In genomic region chr2:35522434-35522833, GRCh38 we compare ENCODE assay signal across 16 cellular contexts.
A peak's percentile ranks its signal among the peaks of the same experiment; 100 is the strongest.
DNase-seq lines count a peak whose midpoint lies in the region; ATAC-seq, FAIRE-seq and TF ChIP-seq lines count a peak whose summit lies in the region.
"Had no signal": no experiment of that assay in that cellular context is flagged by ENCODE, and none has a peak within 500 bp of the region (broad histone marks: within the 10 kb centered on the region; RNA-seq: fewer than 3 reads in every experiment).

No MANE protein-coding gene starts in this region.

- H3K4me2 ChIP-seq in neural progenitor cell, result no peak overlapping the region
- H3K4me2 ChIP-seq in HepG2 (ENCODE audit: low read depth, low read length), result no peak overlapping the region
- H3K4me2 ChIP-seq: BLaER1 treated with 17β-estradiol and CSF1 and Interleukin-3, amounts not matched to agents 10 nM and 100 nM; KMS-11 had no signal

- H3K27ac ChIP-seq in neural progenitor cell (no peak overlapping the region), HepG2 (ENCODE audit: extremely low read length, insufficient read depth, low read length) (no peak overlapping the region)
- H3K27ac ChIP-seq: BLaER1 treated with 17β-estradiol and CSF1 and Interleukin-3, amounts not matched to agents 10 nM and 100 nM; KMS-11 had no signal

- H4K20me1 ChIP-seq in neural progenitor cell (ENCODE audit: low read depth) (no peaks in the 10 kb centered on the region), HepG2 (ENCODE audit: insufficient read depth, low read length) (no peaks in the 10 kb centered on the region)
- H4K20me1 ChIP-seq: BLaER1 treated with 17β-estradiol and CSF1 and Interleukin-3, amounts not matched to agents 10 nM and 100 nM had no signal

- no peak overlapping the region for H3K4me3 ChIP-seq in NT2/D1 (ENCODE audit: insufficient read length, low read depth)
- no peak overlapping the region for H3K4me3 ChIP-seq in neural progenitor cell
- H3K4me3 ChIP-seq in HepG2 (replicated peaks in 1 of 3; ENCODE audit: insufficient read depth in 1 of 3, low read depth in 2 of 3, low read length in 3 of 3), result no peak overlapping the region
- H3K4me3 ChIP-seq: BLaER1 treated with 17β-estradiol and CSF1 and Interleukin-3, amounts not matched to agents 10 nM and 100 nM; GM12878 had no signal

- CTCF ChIA-PET in HepG2 (lab: Yijun Ruan, JAX; ENCODE audit: low intra/inter-chr PET ratio, low total read pairs), result no interaction called here

- TF ChIP-seq EP300 in HepG2 (IDR thresholded peaks at IDR 0.05; ENCODE audit: low read depth in 2 of 2, low read length in 2 of 2) (no peak), HepG2 (CRISPR knock-in tag; IDR thresholded peaks at IDR 0.05; ENCODE audit: borderline replicate concordance) (no peak)

- no peak for ATAC-seq in stimulated activated naive CD8-positive, alpha-beta T cell treated with anti-CD3 and anti-CD28 coated beads, Interleukin-15, Interleukin-2, amounts not matched to agents 100 U/mL and 50 U/mL, for 24 hours
- ATAC-seq in HepG2 (no peak), HG03432 (IDR thresholded peaks at IDR 0.05; ENCODE audit: unreplicated experiment) (no peak)
- ATAC-seq: GM12878 had no signal

- H2AFZ ChIP-seq in neural progenitor cell (replicated peaks) (no peak overlapping the region), HepG2 (ENCODE audit: low read length) (no peak overlapping the region)

- H3K4me1 Mint-ChIP-seq in neural progenitor cell, result peaks cover 4% of the 10 kb centered on the region
- H3K4me1 Mint-ChIP-seq: CD4-positive, CD25-positive, alpha-beta regulatory T cell had no signal

- peaks cover 4% of the 10 kb centered on the region for H3K9me3 Mint-ChIP-seq in neural progenitor cell

- in situ Hi-C loops in HepG2 (cut with HindIII; ENCODE audit: extremely low pct_ligation_motif_present, low pct_unique_long_range_greater_than_20kb), result no loop called here

- no TSS peak for BruUV-seq in HepG2 (replicated peaks; lab: Mats Ljungman, UMichigan)

- TF ChIP-seq CTCF in neural progenitor cell (IDR thresholded peaks at IDR 0.05), result no peak
- no peak for TF ChIP-seq CTCF in HepG2 (CRISPR knock-in tag; IDR thresholded peaks at IDR 0.05)

- DNase-seq in ELF-1 (ENCODE audit: low read depth, low spot score) (peak; percentile 81), NT2/D1 (ENCODE audit: low read depth, low spot score) (peak; percentile 56), iPS DF 19.7 (ENCODE audit: low read depth, low spot score) (peak; percentile 47), neural progenitor cell (ENCODE audit: low spot score) (peak; percentile 29), HepG2 (ENCODE audit: low spot score) (no peak)
- no peak for DNase-seq in stimulated activated naive CD8-positive, alpha-beta T cell treated with anti-CD3 and anti-CD28 coated beads, Interleukin-15, Interleukin-2, amounts not matched to agents 100 U/mL and 50 U/mL, for 24 hours
- DNase-seq: 8988T; ACHN; Calu3; CD4-positive, CD25-positive, alpha-beta regulatory T cell; DMS 273 treated with DMSO at 0.1 percent for 48 hours; GOT3 had no signal

- H3K27me3 ChIP-seq in NT2/D1 (ENCODE audit: insufficient read depth, insufficient read length) (no peaks in the 10 kb centered on the region), neural progenitor cell (no peaks in the 10 kb centered on the region), HepG2 (ENCODE audit: control insufficient read depth in 1 of 2, insufficient read depth in 2 of 2, low read length in 2 of 2) (no peaks in the 10 kb centered on the region)
- H3K27me3 ChIP-seq: BLaER1 treated with 17β-estradiol and CSF1 and Interleukin-3, amounts not matched to agents 10 nM and 100 nM had no signal

- TF ChIP-seq RAD21 in HepG2 (CRISPR knock-in tag; IDR thresholded peaks at IDR 0.05), result no peak

- H3K36me3 ChIP-seq in NT2/D1 (ENCODE audit: insufficient read depth, insufficient read length, low read length), result no peaks in the 10 kb centered on the region
- H3K36me3 ChIP-seq in neural progenitor cell, result no peaks in the 10 kb centered on the region
- H3K36me3 ChIP-seq in HepG2 (replicated peaks in 1 of 2; ENCODE audit: control insufficient read depth in 1 of 2, insufficient read depth in 2 of 2, low read length in 2 of 2), result no peaks in the 10 kb centered on the region
- H3K36me3 ChIP-seq: BLaER1 treated with 17β-estradiol and CSF1 and Interleukin-3, amounts not matched to agents 10 nM and 100 nM had no signal

- FAIRE-seq in HepG2 (lab: Jason Lieb, UNC), result no peak
- FAIRE-seq: GM12878 had no signal

- H3K4me3 Mint-ChIP-seq in neural progenitor cell, result no peak overlapping the region
- H3K4me3 Mint-ChIP-seq: CD4-positive, CD25-positive, alpha-beta regulatory T cell had no signal

- intact Hi-C loops in HepG2 (cut with micrococcal nuclease; ENCODE audit: unreplicated experiment), result no loop called here

- no peaks in the 10 kb centered on the region for H3K4me1 ChIP-seq in NT2/D1 (ENCODE audit: insufficient read depth, insufficient read length)
- H3K4me1 ChIP-seq in neural progenitor cell, result peaks cover 3% of the 10 kb centered on the region
- H3K4me1 ChIP-seq in HepG2 (ENCODE audit: insufficient read depth, low read length), result no peaks in the 10 kb centered on the region
- H3K4me1 ChIP-seq: BLaER1 treated with 17β-estradiol and CSF1 and Interleukin-3, amounts not matched to agents 10 nM and 100 nM had no signal

- peaks cover 11% of the 10 kb centered on the region for H3K9me3 ChIP-seq in NT2/D1 (ENCODE audit: insufficient read depth, low read length)
- no peaks in the 10 kb centered on the region for H3K9me3 ChIP-seq in neural progenitor cell (ENCODE audit: low read depth)
- peaks cover 92% of the 10 kb centered on the region for H3K9me3 ChIP-seq in HepG2 (ENCODE audit: low read length)
- H3K9me3 ChIP-seq: BLaER1 treated with 17β-estradiol and CSF1 and Interleukin-3, amounts not matched to agents 10 nM and 100 nM had no signal

- no peak overlapping the region for H3K9ac ChIP-seq in NT2/D1 (ENCODE audit: insufficient read length, low read depth)
- no peak overlapping the region for H3K9ac ChIP-seq in neural progenitor cell
- no peak overlapping the region for H3K9ac ChIP-seq in HepG2 (ENCODE audit: insufficient read depth, low read depth, low read length)
- H3K9ac ChIP-seq: BLaER1 treated with 17β-estradiol and CSF1 and Interleukin-3, amounts not matched to agents 10 nM and 100 nM; KMS-11 had no signal

- no peak for TF ChIP-seq POLR2A in HepG2 (IDR thresholded peaks at IDR 0.05; ENCODE audit: insufficient read depth in 1 of 2, low read depth in 2 of 2, low read length in 2 of 2)

- no peaks in the 10 kb centered on the region for H3F3A ChIP-seq in neural progenitor cell (ENCODE audit: low read depth)

- no peaks in the 10 kb centered on the region for H3K36me3 Mint-ChIP-seq in neural progenitor cell
- H3K36me3 Mint-ChIP-seq: CD4-positive, CD25-positive, alpha-beta regulatory T cell had no signal

- no peak overlapping the region for H3K27ac Mint-ChIP-seq in neural progenitor cell
- H3K27ac Mint-ChIP-seq: CD4-positive, CD25-positive, alpha-beta regulatory T cell had no signal

- POLR2A ChIA-PET in HepG2 (lab: Yijun Ruan, JAX), result no interaction called here

- H3K27me3 Mint-ChIP-seq in neural progenitor cell (ENCODE audit: insufficient read depth, low read depth), result no peaks in the 10 kb centered on the region
- H3K27me3 Mint-ChIP-seq: CD4-positive, CD25-positive, alpha-beta regulatory T cell had no signal

- H3K79me2 ChIP-seq in neural progenitor cell (ENCODE audit: low read depth) (no peaks in the 10 kb centered on the region), HepG2 (ENCODE audit: insufficient read depth, low read length) (no peaks in the 10 kb centered on the region)

- WGBS in HepG2 (ENCODE audit: low lambda C conversion rate), result 13% methylated on average over 3 of the region's 3 CpGs

TF ChIP-seq in HepG2, 621 proteins besides CTCF, POLR2A, EP300 and RAD21:
- TF ChIP-seq TOPORS (CRISPR knock-in tag; IDR thresholded peaks at IDR 0.05) (no peak), SRY (CRISPR knock-in tag; IDR thresholded peaks at IDR 0.05) (no peak)

Comparison
In these comparisons a context has a peak if more than half of its experiments do, and no peak if none do; other contexts are left out.
1. DNase-seq: peak in ELF-1 (single experiment), NT2/D1 (single experiment), iPS DF 19.7 (single experiment) and neural progenitor cell (single experiment); none in stimulated activated naive CD8-positive, alpha-beta T cell treated with anti-CD3 and anti-CD28 coated beads, Interleukin-15, Interleukin-2, amounts not matched to agents 100 U/mL and 50 U/mL, for 24 hours (single experiment) and HepG2 (single experiment).